1 cellular context compared by ENCODE assay signal in the genomic region with DNA sequence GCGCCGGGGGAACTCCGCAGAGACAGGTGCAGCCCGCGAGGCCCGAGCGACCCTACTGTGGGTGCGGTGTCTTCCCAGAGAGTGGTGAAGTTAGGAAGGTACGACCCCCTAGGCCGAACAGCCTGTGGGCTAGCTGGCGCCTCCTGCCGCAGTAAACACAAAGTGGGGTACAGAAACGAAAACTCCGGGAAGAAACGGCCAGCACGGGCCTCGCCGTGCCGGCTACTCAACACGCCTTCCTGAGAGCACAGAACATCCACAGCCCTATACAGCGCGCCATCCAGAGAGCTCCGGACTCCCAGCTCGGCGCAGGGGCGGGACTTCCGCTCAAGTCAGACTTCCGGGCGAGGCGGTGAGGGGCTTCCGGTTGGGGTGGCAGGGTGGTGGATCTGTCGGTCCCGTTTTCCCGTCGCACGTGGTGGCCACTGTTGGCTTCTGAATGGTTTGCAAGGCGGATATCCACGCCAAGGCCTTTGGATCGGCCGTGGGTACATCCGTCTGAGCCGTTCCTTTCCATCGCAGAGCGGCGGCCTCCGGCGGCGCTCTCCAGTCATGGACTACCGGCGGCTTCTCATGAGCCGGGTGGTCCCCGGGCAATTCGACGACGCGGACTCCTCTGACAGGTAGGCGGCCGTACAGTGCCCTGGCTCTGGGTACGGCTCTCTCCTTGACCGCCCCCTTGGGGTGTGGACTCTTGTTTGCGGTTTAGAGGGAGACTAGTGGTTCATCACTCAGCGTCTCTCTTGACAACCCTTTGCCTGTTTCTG.
TF ChIP-seq lines count a peak whose summit lies in the region.

Gene CAGE1, minus strand, starts transcription at position 292 of the 767 bp plus-strand sequence. CDS start 2,569 bp downstream, outside the sequence.
Gene RIOK1, plus strand, starts transcription at position 358 of the 767 bp plus-strand sequence. Its CDS starts 195 bp downstream, at position 553.

TF ChIP-seq in HepG2, 621 proteins besides CTCF, POLR2A, EP300 and RAD21 (continued from another document and continues in another):
- TF ChIP-seq, protein P1, sequence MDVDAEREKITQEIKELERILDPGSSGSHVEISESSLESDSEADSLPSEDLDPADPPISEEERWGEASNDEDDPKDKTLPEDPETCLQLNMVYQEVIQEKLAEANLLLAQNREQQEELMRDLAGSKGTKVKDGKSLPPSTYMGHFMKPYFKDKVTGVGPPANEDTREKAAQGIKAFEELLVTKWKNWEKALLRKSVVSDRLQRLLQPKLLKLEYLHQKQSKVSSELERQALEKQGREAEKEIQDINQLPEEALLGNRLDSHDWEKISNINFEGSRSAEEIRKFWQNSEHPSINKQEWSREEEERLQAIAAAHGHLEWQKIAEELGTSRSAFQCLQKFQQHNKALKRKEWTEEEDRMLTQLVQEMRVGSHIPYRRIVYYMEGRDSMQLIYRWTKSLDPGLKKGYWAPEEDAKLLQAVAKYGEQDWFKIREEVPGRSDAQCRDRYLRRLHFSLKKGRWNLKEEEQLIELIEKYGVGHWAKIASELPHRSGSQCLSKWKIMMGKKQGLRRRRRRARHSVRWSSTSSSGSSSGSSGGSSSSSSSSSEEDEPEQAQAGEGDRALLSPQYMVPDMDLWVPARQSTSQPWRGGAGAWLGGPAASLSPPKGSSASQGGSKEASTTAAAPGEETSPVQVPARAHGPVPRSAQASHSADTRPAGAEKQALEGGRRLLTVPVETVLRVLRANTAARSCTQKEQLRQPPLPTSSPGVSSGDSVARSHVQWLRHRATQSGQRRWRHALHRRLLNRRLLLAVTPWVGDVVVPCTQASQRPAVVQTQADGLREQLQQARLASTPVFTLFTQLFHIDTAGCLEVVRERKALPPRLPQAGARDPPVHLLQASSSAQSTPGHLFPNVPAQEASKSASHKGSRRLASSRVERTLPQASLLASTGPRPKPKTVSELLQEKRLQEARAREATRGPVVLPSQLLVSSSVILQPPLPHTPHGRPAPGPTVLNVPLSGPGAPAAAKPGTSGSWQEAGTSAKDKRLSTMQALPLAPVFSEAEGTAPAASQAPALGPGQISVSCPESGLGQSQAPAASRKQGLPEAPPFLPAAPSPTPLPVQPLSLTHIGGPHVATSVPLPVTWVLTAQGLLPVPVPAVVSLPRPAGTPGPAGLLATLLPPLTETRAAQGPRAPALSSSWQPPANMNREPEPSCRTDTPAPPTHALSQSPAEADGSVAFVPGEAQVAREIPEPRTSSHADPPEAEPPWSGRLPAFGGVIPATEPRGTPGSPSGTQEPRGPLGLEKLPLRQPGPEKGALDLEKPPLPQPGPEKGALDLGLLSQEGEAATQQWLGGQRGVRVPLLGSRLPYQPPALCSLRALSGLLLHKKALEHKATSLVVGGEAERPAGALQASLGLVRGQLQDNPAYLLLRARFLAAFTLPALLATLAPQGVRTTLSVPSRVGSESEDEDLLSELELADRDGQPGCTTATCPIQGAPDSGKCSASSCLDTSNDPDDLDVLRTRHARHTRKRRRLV (CRISPR knock-in tag; IDR thresholded peaks at IDR 0.05), result peak; percentile 83
- peak; percentile 43 for TF ChIP-seq SIX4 (CRISPR knock-in tag; IDR thresholded peaks at IDR 0.05)
- TF ChIP-seq, protein P2, sequence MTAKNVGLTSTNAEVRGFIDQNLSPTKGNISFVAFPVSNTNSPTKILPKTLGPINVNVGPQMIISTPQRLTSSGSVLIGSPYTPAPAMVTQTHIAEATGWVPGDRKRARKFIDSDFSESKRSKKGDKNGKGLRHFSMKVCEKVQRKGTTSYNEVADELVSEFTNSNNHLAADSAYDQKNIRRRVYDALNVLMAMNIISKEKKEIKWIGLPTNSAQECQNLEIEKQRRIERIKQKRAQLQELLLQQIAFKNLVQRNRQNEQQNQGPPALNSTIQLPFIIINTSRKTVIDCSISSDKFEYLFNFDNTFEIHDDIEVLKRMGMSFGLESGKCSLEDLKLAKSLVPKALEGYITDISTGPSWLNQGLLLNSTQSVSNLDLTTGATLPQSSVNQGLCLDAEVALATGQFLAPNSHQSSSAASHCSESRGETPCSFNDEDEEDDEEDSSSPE (CRISPR knock-in tag; IDR thresholded peaks at IDR 0.05), result peak; percentile 91
- peak; percentile 81 for TF ChIP-seq ZEB1 (IDR thresholded peaks at IDR 0.05; ENCODE audit: insufficient replicate concordance, low read depth)
- TF ChIP-seq ZSCAN20 (CRISPR knock-in tag; IDR thresholded peaks at IDR 0.05; ENCODE audit: borderline replicate concordance), result peak; percentile 81; the same call in 1 of the 2 replicates
- peak; percentile 91; the same call in 1 of the 2 replicates for TF ChIP-seq ZNF431 (CRISPR knock-in tag; IDR thresholded peaks at IDR 0.05; ENCODE audit: borderline replicate concordance, low read depth)
- TF ChIP-seq, protein P3, sequence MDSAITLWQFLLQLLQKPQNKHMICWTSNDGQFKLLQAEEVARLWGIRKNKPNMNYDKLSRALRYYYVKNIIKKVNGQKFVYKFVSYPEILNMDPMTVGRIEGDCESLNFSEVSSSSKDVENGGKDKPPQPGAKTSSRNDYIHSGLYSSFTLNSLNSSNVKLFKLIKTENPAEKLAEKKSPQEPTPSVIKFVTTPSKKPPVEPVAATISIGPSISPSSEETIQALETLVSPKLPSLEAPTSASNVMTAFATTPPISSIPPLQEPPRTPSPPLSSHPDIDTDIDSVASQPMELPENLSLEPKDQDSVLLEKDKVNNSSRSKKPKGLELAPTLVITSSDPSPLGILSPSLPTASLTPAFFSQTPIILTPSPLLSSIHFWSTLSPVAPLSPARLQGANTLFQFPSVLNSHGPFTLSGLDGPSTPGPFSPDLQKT (CRISPR knock-in tag; IDR thresholded peaks at IDR 0.05; ENCODE audit: borderline replicate concordance), result peak; percentile 44; the same call in 1 of the 2 replicates
- TF ChIP-seq ZNF350 (CRISPR knock-in tag; IDR thresholded peaks at IDR 0.05; ENCODE audit: borderline replicate concordance, low read depth), result peak; percentile 99
- TF ChIP-seq, protein P4, sequence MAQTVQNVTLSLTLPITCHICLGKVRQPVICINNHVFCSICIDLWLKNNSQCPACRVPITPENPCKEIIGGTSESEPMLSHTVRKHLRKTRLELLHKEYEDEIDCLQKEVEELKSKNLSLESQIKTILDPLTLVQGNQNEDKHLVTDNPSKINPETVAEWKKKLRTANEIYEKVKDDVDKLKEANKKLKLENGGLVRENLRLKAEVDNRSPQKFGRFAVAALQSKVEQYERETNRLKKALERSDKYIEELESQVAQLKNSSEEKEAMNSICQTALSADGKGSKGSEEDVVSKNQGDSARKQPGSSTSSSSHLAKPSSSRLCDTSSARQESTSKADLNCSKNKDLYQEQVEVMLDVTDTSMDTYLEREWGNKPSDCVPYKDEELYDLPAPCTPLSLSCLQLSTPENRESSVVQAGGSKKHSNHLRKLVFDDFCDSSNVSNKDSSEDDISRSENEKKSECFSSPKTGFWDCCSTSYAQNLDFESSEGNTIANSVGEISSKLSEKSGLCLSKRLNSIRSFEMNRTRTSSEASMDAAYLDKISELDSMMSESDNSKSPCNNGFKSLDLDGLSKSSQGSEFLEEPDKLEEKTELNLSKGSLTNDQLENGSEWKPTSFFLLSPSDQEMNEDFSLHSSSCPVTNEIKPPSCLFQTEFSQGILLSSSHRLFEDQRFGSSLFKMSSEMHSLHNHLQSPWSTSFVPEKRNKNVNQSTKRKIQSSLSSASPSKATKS (CRISPR knock-in tag; IDR thresholded peaks at IDR 0.05), result no peak; the same call in 1 of the 2 replicates
- no peak for TF ChIP-seq SCMH1 (CRISPR knock-in tag; IDR thresholded peaks at IDR 0.05; ENCODE audit: borderline replicate concordance)
- TF ChIP-seq KDM1A (CRISPR knock-in tag; IDR thresholded peaks at IDR 0.05), result peak; percentile 10; the same call in 1 of the 2 replicates
- peak; percentile 94; the same call in 1 of the 2 replicates for TF ChIP-seq ARNT2 (CRISPR knock-in tag; IDR thresholded peaks at IDR 0.05; ENCODE audit: low read depth)
- no peak; the same call in 1 of the 2 replicates for TF ChIP-seq ZNF629 (CRISPR knock-in tag; conservative IDR thresholded peaks at IDR 0.05)
- peak; percentile 97 for TF ChIP-seq CCDC6 (CRISPR knock-in tag; IDR thresholded peaks at IDR 0.05)
- peak; percentile 80; the same call in 1 of the 2 replicates for TF ChIP-seq THYN1 (CRISPR knock-in tag; IDR thresholded peaks at IDR 0.05; ENCODE audit: borderline replicate concordance, low read depth)
- no peak for TF ChIP-seq ZNF382 (CRISPR knock-in tag; IDR thresholded peaks at IDR 0.05; ENCODE audit: borderline replicate concordance)
- peak; percentile 71; the same call in 1 of the 2 replicates for TF ChIP-seq GFI1 (CRISPR knock-in tag; IDR thresholded peaks at IDR 0.05; ENCODE audit: borderline replicate concordance)
- TF ChIP-seq ZNF33B (CRISPR knock-in tag; IDR thresholded peaks at IDR 0.05), result peak; percentile 95
- peak; percentile 99 for TF ChIP-seq MYC (CRISPR knock-in tag; IDR thresholded peaks at IDR 0.05; ENCODE audit: borderline replicate concordance)
- TF ChIP-seq ZNF326 (CRISPR knock-in tag; IDR thresholded peaks at IDR 0.05; ENCODE audit: borderline replicate concordance), result peak; percentile 7; the same call in 1 of the 2 replicates
- TF ChIP-seq DR1 (CRISPR knock-in tag; IDR thresholded peaks at IDR 0.05), result peak; percentile 79; the same call in 1 of the 2 replicates
- peak; percentile 56; the same call in 1 of the 2 replicates for TF ChIP-seq HMGXB3 (CRISPR knock-in tag; IDR thresholded peaks at IDR 0.05; ENCODE audit: borderline replicate concordance)
- TF ChIP-seq ZHX1 (CRISPR knock-in tag; IDR thresholded peaks at IDR 0.05; ENCODE audit: low read depth), result peak; percentile 78
- TF ChIP-seq MAF1 (CRISPR knock-in tag; IDR thresholded peaks at IDR 0.05; ENCODE audit: borderline replicate concordance), result 0 out of 2 replicates have a peak, but pooled peaks have one; percentile 48
- TF ChIP-seq ZNF543 (CRISPR knock-in tag; IDR thresholded peaks at IDR 0.05), result peak; percentile 87
- TF ChIP-seq TMF1 (CRISPR knock-in tag; IDR thresholded peaks at IDR 0.05; ENCODE audit: low read depth), result peak; percentile 87
- TF ChIP-seq ISX (CRISPR knock-in tag; conservative IDR thresholded peaks at IDR 0.05), result no peak
- TF ChIP-seq SIN3B (IDR thresholded peaks at IDR 0.05; ENCODE audit: low read length), result no peak
- peak; percentile 89 for TF ChIP-seq HNRNPLL (IDR thresholded peaks at IDR 0.05; ENCODE audit: low read depth, low read length, poor library complexity, severe bottlenecking)
- peak; percentile 14 for TF ChIP-seq NFYC (CRISPR knock-in tag; IDR thresholded peaks at IDR 0.05)
- TF ChIP-seq KLF16 (CRISPR knock-in tag; IDR thresholded peaks at IDR 0.05), result peak in 1 of 2 experiments; percentile 93; a peak in 2 of 4 replicates
- no peak for TF ChIP-seq PCBP2 (optimal IDR thresholded peaks at IDR 0.05; ENCODE audit: low read depth, low read length, poor library complexity, severe bottlenecking)
- peak; percentile 91; the same call in 1 of the 2 replicates for TF ChIP-seq NCOA1 (CRISPR knock-in tag; IDR thresholded peaks at IDR 0.05)
- TF ChIP-seq CHD2 (IDR thresholded peaks at IDR 0.05; ENCODE audit: low read depth, low read length), result peak; percentile 34; the same call in 1 of the 2 replicates
- 0 out of 2 replicates have a peak, but pooled peaks have one; percentile 71 for TF ChIP-seq ZNF674 (CRISPR knock-in tag; IDR thresholded peaks at IDR 0.05; ENCODE audit: low read depth)
- no peak; the same call in 1 of the 2 replicates for TF ChIP-seq PBX2 (CRISPR knock-in tag; IDR thresholded peaks at IDR 0.05)
- TF ChIP-seq ZNF235 (CRISPR knock-in tag; IDR thresholded peaks at IDR 0.05; ENCODE audit: borderline replicate concordance), result peak; percentile 98; the same call in 1 of the 2 replicates
- TF ChIP-seq RFXANK (CRISPR knock-in tag; IDR thresholded peaks at IDR 0.05), result no peak
